Comparison of ENCODE assay signal across 18 cellular contexts in genomic region chr11:19959210-19959609, GRCh38.
"Had no signal": no experiment of that assay in that cellular context is flagged by ENCODE, and none has a peak within 500 bp of the region (broad histone marks: within the 10 kb centered on the region; RNA-seq: fewer than 3 reads in every experiment).

No MANE protein-coding gene starts in this region.

- H3K4me3 Mint-ChIP-seq: naive thymus-derived CD8-positive, alpha-beta T cell; neural crest cell; type B pancreatic cell had no signal

- DNase-seq: cortex of kidney; dorsolateral prefrontal cortex; effector CD8-positive, alpha-beta T cell; kidney; left colon; mucosa of descending colon; naive thymus-derived CD8-positive, alpha-beta T cell; posterior cingulate gyrus; stimulated activated CD4-positive, alpha-beta T cell treated with anti-CD3 and anti-CD28 coated beads, Interleukin-2, amount 100 ng/mL, for 24 hours; stimulated activated CD4-positive, alpha-beta T cell treated with anti-CD3 and anti-CD28 coated beads, Interleukin-4, amount 100 ng/mL, for 4 hours; stimulated activated naive CD4-positive, alpha-beta T cell treated with Interleukin-2 at 50 U/mL for 16 hours had no signal

- H3K27ac ChIP-seq: foreskin keratinocyte, suprapubic skin had no signal

- H3K9me3 ChIP-seq: esophagus muscularis mucosa, mucosa of descending colon, suprapubic skin, thyroid gland had no signal

- H3K36me3 ChIP-seq: suprapubic skin, thyroid gland had no signal

- H3K4me3 ChIP-seq: dorsolateral prefrontal cortex, esophagus muscularis mucosa, mucosa of descending colon, suprapubic skin, thyroid gland had no signal

- ATAC-seq: left colon; mucosa of descending colon; naive thymus-derived CD8-positive, alpha-beta T cell; sciatic nerve had no signal

- H3K9me3 Mint-ChIP-seq: naive thymus-derived CD8-positive, alpha-beta T cell; neural crest cell; type B pancreatic cell had no signal

- H3K27me3 ChIP-seq: dorsolateral prefrontal cortex, esophagus muscularis mucosa, foreskin keratinocyte, suprapubic skin, thyroid gland had no signal

- H3K36me3 Mint-ChIP-seq: naive thymus-derived CD8-positive, alpha-beta T cell had no signal

- H3K27ac Mint-ChIP-seq: naive thymus-derived CD8-positive, alpha-beta T cell; type B pancreatic cell had no signal

- H3K4me1 ChIP-seq: suprapubic skin had no signal
